16 cellular contexts compared by ENCODE assay signal in the genomic region with DNA sequence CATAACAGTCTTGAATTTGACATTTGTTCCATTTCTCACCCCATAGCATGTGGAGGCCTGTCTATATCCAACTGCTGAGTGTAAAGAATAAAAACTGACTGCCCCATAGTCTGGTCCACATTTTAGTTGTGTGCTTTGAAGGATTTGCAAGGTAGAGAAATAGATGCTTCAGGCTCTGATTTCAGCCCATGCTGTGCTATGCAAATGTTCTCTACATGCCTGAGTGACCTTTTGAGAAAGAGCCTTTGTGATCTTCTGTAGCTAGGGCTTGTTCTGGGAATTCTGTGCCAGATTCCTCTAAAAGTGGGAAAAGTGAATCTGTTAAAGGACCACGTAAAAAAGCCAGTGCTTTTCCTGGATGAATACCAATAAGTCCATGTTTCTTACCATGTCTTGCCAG. TPM values are rescaled to one million over a fixed set of nuclear protein-coding genes. Genes with fewer than 3 reads are reported as not detected.
A peak's percentile ranks its signal among the peaks of the same experiment; 100 is the strongest.
DNase-seq lines count a peak whose midpoint lies in the region; ATAC-seq, FAIRE-seq and TF ChIP-seq lines count a peak whose summit lies in the region.
"Had no signal": no experiment of that assay in that cellular context is flagged by ENCODE, and none has a peak within 500 bp of the region (broad histone marks: within the 10 kb centered on the region; RNA-seq: fewer than 3 reads in every experiment).

No MANE protein-coding gene starts in this region.

- ATAC-seq in A549 (no peak), HG03280 (IDR thresholded peaks at IDR 0.05; ENCODE audit: unreplicated experiment) (no peak), GM19351 (IDR thresholded peaks at IDR 0.05; ENCODE audit: unreplicated experiment) (no peak), HG02623 (IDR thresholded peaks at IDR 0.05; ENCODE audit: unreplicated experiment) (no peak)
- ATAC-seq: lower lobe of right lung had no signal

- no peaks in the 10 kb centered on the region for H3K9me3 Mint-ChIP-seq in H9
- H3K9me3 Mint-ChIP-seq: activated B cell treated with CpG ODN at 0.5 μM for 24 hours, CD14-positive monocyte, IgD-negative memory B cell had no signal

- peaks cover 8% of the 10 kb centered on the region for H3K23me2 ChIP-seq in H9 (ENCODE audit: insufficient read length, low read depth, low read length, poor library complexity, severe bottlenecking)

- H3K27ac Mint-ChIP-seq in H9 = peak overlapping the region; percentile 41 to 94 (median 68); a peak in 6 of 7 replicates
- H3K27ac Mint-ChIP-seq: activated B cell treated with CpG ODN at 0.5 μM for 24 hours had no signal

- H4K8ac ChIP-seq in H9 (replicated peaks; ENCODE audit: insufficient read length, low read depth, low read length) = no peak overlapping the region

- TF ChIP-seq EP300 in A549 (IDR thresholded peaks at IDR 0.05) = no peak

- 0 out of 2 replicates have a peak, but pooled peaks cover 5% of the 10 kb centered on the region for H3K27me3 Mint-ChIP-seq in H9 (ENCODE audit: low read depth)
- H3K27me3 Mint-ChIP-seq: activated B cell treated with CpG ODN at 0.5 μM for 24 hours, IgD-negative memory B cell had no signal

- peaks cover 32% of the 10 kb centered on the region for H3K4me1 ChIP-seq in A549
- H3K4me1 ChIP-seq in H9 (ENCODE audit: insufficient read depth, low read length) = peaks cover 10% of the 10 kb centered on the region

- no peak overlapping the region for H3K9ac ChIP-seq in H9 (ENCODE audit: extremely low read depth, insufficient read length, low read length)

- H4K91ac ChIP-seq in H9 (ENCODE audit: insufficient read length, low read depth, low read length) = no peak overlapping the region

- TF ChIP-seq CTCF in A549 (IDR thresholded peaks at IDR 0.05) = no peak
- TF ChIP-seq CTCF in H9 (conservative IDR thresholded peaks at IDR 0.05) = no peak

- H3K27me3 ChIP-seq in H9 (ENCODE audit: insufficient read depth, low read length) = no peaks in the 10 kb centered on the region
- H3K27me3 ChIP-seq: stomach had no signal

- TF ChIP-seq RAD21 in A549 (conservative IDR thresholded peaks at IDR 0.05 in 1 of 2, IDR thresholded peaks at IDR 0.05 in 1 of 2) = no peak

- no peak overlapping the region for H4K5ac ChIP-seq in H9 (ENCODE audit: insufficient read length, low read depth, low read length)

- H4K20me1 ChIP-seq in H9 (ENCODE audit: control insufficient read depth, insufficient read depth, insufficient read length) = no peaks in the 10 kb centered on the region

- H3K79me2 ChIP-seq in H9 (ENCODE audit: insufficient read depth, low read length) = peaks cover 7% of the 10 kb centered on the region; the same call in 1 of the 2 replicates

- 0 out of 3 replicates have a peak overlapping the region, but pooled peaks have one; percentile 5 for H3K4me2 ChIP-seq in A549
- peak overlapping the region; percentile 17 for H3K4me2 ChIP-seq in H9 (ENCODE audit: insufficient read depth, insufficient read length, low read length)

- H3K4me3 ChIP-seq in A549 = no peak overlapping the region
- H3K4me3 ChIP-seq: lower lobe of right lung, stomach had no signal

- H3K4ac ChIP-seq in H9 (ENCODE audit: low read depth, low read length) = no peak overlapping the region

- no peak for TF ChIP-seq POLR2A in A549 (IDR thresholded peaks at IDR 0.05; ENCODE audit: low read length)

- no peak overlapping the region for H3K23ac ChIP-seq in H9 (ENCODE audit: insufficient read length, low read depth, low read length)

- H2BK20ac ChIP-seq in H9 (ENCODE audit: low read depth, low read length, poor library complexity, severe bottlenecking) = no peak overlapping the region

- H2BK5ac ChIP-seq in H9 (ENCODE audit: insufficient read length, low read length) = no peak overlapping the region

- H2AK5ac ChIP-seq in H9 (ENCODE audit: insufficient read length, low read length) = no peak overlapping the region

- no peak overlapping the region for H2AFZ ChIP-seq in H9 (ENCODE audit: low read length)

- H2BK120ac ChIP-seq in H9 (ENCODE audit: low read depth, low read length, poor library complexity, severe bottlenecking) = no peak overlapping the region

- H3K14ac ChIP-seq in H9 (ENCODE audit: insufficient read depth, low read length) = no peak overlapping the region

- no peak overlapping the region for H3K56ac ChIP-seq in H9 (ENCODE audit: insufficient read length, low read depth, low read length)

- peak overlapping the region in 1 of 2 experiments; percentile 36; a peak in 2 of 5 replicates for H3K4me3 Mint-ChIP-seq in H9
- H3K4me3 Mint-ChIP-seq: activated B cell treated with CpG ODN at 0.5 μM for 24 hours, CD14-positive monocyte had no signal

- no peaks in the 10 kb centered on the region for H3K9me3 ChIP-seq in A549
- no peaks in the 10 kb centered on the region for H3K9me3 ChIP-seq in H9 (ENCODE audit: control insufficient read depth, low read depth, low read length)
- H3K9me3 ChIP-seq: lower lobe of right lung, stomach had no signal

- H3T11ph ChIP-seq in H9 (ENCODE audit: low read length) = no peak overlapping the region

- no peaks in the 10 kb centered on the region for H3K79me1 ChIP-seq in H9 (ENCODE audit: insufficient read depth, low read depth, low read length, poor library complexity, severe bottlenecking)

- H3K18ac ChIP-seq in H9 (ENCODE audit: insufficient read length, low read depth, low read length) = no peak overlapping the region

- no peak for FAIRE-seq in A549 (lab: Jason Lieb, UNC)
- FAIRE-seq: endothelial cell of umbilical vein had no signal

- H3K27ac ChIP-seq in A549 = no peak overlapping the region; a peak in 1 of 6 replicates
- no peak overlapping the region for H3K27ac ChIP-seq in H9 (ENCODE audit: insufficient read length, low read depth, low read length)
- H3K27ac ChIP-seq: lower lobe of right lung had no signal

- H2BK15ac ChIP-seq in H9 (ENCODE audit: low read depth, low read length) = no peak overlapping the region

- H3K36me3 Mint-ChIP-seq in H9 (ENCODE audit: insufficient read depth in 1 of 3, low read depth in 3 of 3) = peaks cover 25 to 28% (median 28%) of the 10 kb centered on the region in 3 experiments

- H2BK12ac ChIP-seq in H9 (ENCODE audit: insufficient read length, low read depth, low read length) = no peak overlapping the region

- POLR2A ChIA-PET in A549 (lab: Yijun Ruan, JAX) = no interaction called here

- no peak for DNase-seq in A549 (ENCODE audit: low read depth in 1 of 2, low spot score in 1 of 2)
- no peak for DNase-seq in H9
- DNase-seq in astrocyte of the hippocampus (ENCODE audit: low read depth, low spot score) = peak; percentile 79
- DNase-seq in kidney glomerular epithelial cell (lab: John Stamatoyannopoulos, UW) = peak; percentile 3
- DNase-seq in activated CD4-positive, alpha-beta T cell treated with anti-CD3 and anti-CD28 coated beads for 1 hour = no peak
- DNase-seq: activated B cell treated with CpG ODN at 0.5 μM for 24 hours; lower lobe of right lung; NCI-H82; stimulated activated CD4-positive, alpha-beta T cell treated with anti-CD3 and anti-CD28 coated beads, Interleukin-12 subunit alpha, Interleukin-12 subunit beta, amount 100 ng/mL, for 4 hours; stomach had no signal

- H3K4me1 Mint-ChIP-seq in H9 = peaks cover 54 to 62% of the 10 kb centered on the region in 2 experiments

- CTCF ChIA-PET in A549 (lab: Yijun Ruan, JAX) = interaction anchor here (0.6 kb wide), 1 partner anchor 34 kb away, joined by 3 read pairs; no protein-coding TSS in a partner anchor

- WGBS in A549 (ENCODE audit: missing lambda C conversion rate) = 14% methylated on average over 1 of the region's 1 CpG
- WGBS in H9 (ENCODE audit: extremely low coverage, insufficient read length, low lambda C conversion rate) = no CpG with 5 or more reads among the region's 1 CpG

TF ChIP-seq in A549, 52 proteins besides CTCF, POLR2A, EP300 and RAD21 (continues in another document):
- TF ChIP-seq KDM5A (IDR thresholded peaks at IDR 0.05) = no peak
- no peak for TF ChIP-seq GATA3 (IDR thresholded peaks at IDR 0.05; ENCODE audit: borderline replicate concordance)
- no peak for TF ChIP-seq ZC3H11A (IDR thresholded peaks at IDR 0.05)
- no peak for TF ChIP-seq ESRRA (IDR thresholded peaks at IDR 0.05; ENCODE audit: borderline replicate concordance, low read length)
- no peak for TF ChIP-seq HOXB13 (CRISPR knock-in tag; IDR thresholded peaks at IDR 0.05; ENCODE audit: low read depth)
- TF ChIP-seq, protein P1, sequence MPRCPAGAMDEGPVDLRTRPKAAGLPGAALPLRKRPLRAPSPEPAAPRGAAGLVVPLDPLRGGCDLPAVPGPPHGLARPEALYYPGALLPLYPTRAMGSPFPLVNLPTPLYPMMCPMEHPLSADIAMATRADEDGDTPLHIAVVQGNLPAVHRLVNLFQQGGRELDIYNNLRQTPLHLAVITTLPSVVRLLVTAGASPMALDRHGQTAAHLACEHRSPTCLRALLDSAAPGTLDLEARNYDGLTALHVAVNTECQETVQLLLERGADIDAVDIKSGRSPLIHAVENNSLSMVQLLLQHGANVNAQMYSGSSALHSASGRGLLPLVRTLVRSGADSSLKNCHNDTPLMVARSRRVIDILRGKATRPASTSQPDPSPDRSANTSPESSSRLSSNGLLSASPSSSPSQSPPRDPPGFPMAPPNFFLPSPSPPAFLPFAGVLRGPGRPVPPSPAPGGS (IDR thresholded peaks at IDR 0.05) = no peak
- no peak for TF ChIP-seq ZSCAN20 (CRISPR knock-in tag; IDR thresholded peaks at IDR 0.05)
- no peak for TF ChIP-seq MAFK (IDR thresholded peaks at IDR 0.05; ENCODE audit: partially characterized antibody)
- no peak for TF ChIP-seq PHF8 (IDR thresholded peaks at IDR 0.05; ENCODE audit: borderline replicate concordance, low read depth)
- TF ChIP-seq, protein P2, sequence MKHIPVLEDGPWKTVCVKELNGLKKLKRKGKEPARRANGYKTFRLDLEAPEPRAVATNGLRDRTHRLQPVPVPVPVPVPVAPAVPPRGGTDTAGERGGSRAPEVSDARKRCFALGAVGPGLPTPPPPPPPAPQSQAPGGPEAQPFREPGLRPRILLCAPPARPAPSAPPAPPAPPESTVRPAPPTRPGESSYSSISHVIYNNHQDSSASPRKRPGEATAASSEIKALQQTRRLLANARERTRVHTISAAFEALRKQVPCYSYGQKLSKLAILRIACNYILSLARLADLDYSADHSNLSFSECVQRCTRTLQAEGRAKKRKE (CRISPR knock-in tag; IDR thresholded peaks at IDR 0.05; ENCODE audit: low read depth) = no peak
- no peak for TF ChIP-seq ZFP36 (IDR thresholded peaks at IDR 0.05; ENCODE audit: borderline replicate concordance, partially characterized antibody)

RNA-seq across cellular contexts. Expression of a gene that starts 5.2 kb away (rescaled TPM):
- polyA plus RNA-seq in A549 (2011; rRNA removed) (24.4 and 24.5 TPM in 2 replicates), A549 (2017; fragmentation: RNase III; extraction: RNeasy Plus Mini Kit Qiagen cat#74134 plus additional on column Dnase treatment) (7.8 to 8.5 TPM (median 8.1 TPM) in 3 replicates)
- 5.2 and 5.8 TPM in 2 replicates for polyA plus RNA-seq in A549 (2012; cell fraction: cytosol; rRNA removed)
- polyA plus RNA-seq in A549 (2012; cell fraction: nucleus; rRNA removed) = 2.4 and 4.7 TPM in 2 replicates
- 9.6 and 13.4 TPM in 2 replicates for polyA minus RNA-seq in A549 (2011; rRNA and poly(A)+ RNA removed)
- total RNA-seq in H9 (2021) = 14.2 and 15.7 TPM in 2 replicates

RNA-seq across cellular contexts. Expression of a gene that starts 39.9 kb away (rescaled TPM):
- polyA plus RNA-seq in A549 (2011; rRNA removed) = 23.2 and 35.2 TPM in 2 replicates
- 9.6 and 10.2 TPM in 2 replicates for polyA plus RNA-seq in A549 (2012; cell fraction: cytosol; rRNA removed)
- polyA plus RNA-seq in A549 (2012; cell fraction: nucleus; rRNA removed) = 7.7 and 8.4 TPM in 2 replicates
- polyA plus RNA-seq in A549 (2017; fragmentation: RNase III; extraction: RNeasy Plus Mini Kit Qiagen cat#74134 plus additional on column Dnase treatment) = 3.7 to 4.9 TPM (median 4.8 TPM) in 3 replicates
- polyA minus RNA-seq in A549 (2011; rRNA and poly(A)+ RNA removed) = 24.1 and 29.1 TPM in 2 replicates
- 0.85 and 1.6 TPM in 2 replicates for total RNA-seq in H9 (2021)
- total RNA-seq: activated B cell treated with CpG ODN at 0.5 μM for 24 hours had no signal
- polyA plus RNA-seq: IgD-negative memory B cell had no signal

Comparison
In these comparisons a context has a peak if more than half of its experiments do, and no peak if none do; other contexts are left out.
1. DNase-seq: peak in astrocyte of the hippocampus (single experiment) and kidney glomerular epithelial cell (single experiment); none in A549 (0 of 2), H9 (single experiment) and activated CD4-positive, alpha-beta T cell treated with anti-CD3 and anti-CD28 coated beads for 1 hour (single experiment).